Comparison of ENCODE assay signal across 1 cellular context in genomic region chr20:4151991-4152695, GRCh38.
TF ChIP-seq lines count a peak whose summit lies in the region.

No MANE protein-coding gene starts in this region.

TF ChIP-seq in K562, 482 proteins besides CTCF, POLR2A, EP300 and RAD21:
- TF ChIP-seq SPI1 (IDR thresholded peaks at IDR 0.05; ENCODE audit: borderline replicate concordance, low read depth, low read length) (peak; percentile 91), CTCFL (IDR thresholded peaks at IDR 0.05; ENCODE audit: borderline replicate concordance, insufficient read depth, low read depth, low read length, poor library complexity, severe bottlenecking) (no peak)
